In the genomic region with DNA sequence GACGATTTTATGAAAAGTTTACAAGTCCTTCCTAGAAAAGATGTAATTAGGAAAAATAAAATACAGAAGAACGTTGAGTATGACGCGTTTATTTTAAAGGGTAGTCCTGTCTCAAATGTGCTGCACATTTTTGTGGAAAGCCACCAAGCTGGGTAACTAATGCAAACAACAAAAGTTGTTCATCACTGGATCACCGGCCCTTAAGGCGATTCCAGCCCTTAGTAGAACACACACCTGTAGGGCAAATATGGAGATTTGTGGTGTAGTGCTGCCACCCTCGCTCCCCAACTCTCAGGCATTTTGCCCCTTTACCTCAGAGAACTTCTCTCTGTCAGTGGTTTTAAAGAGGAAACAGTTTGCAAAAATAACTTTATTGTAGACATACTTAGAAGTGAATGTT, we compare ENCODE assay signal across 1 cellular context.
TF ChIP-seq lines count a peak whose summit lies in the region.

No MANE protein-coding gene starts in this region.

TF ChIP-seq in K562, 482 proteins besides CTCF, POLR2A, EP300 and RAD21 (continued from another document):
- TF ChIP-seq, protein P1, sequence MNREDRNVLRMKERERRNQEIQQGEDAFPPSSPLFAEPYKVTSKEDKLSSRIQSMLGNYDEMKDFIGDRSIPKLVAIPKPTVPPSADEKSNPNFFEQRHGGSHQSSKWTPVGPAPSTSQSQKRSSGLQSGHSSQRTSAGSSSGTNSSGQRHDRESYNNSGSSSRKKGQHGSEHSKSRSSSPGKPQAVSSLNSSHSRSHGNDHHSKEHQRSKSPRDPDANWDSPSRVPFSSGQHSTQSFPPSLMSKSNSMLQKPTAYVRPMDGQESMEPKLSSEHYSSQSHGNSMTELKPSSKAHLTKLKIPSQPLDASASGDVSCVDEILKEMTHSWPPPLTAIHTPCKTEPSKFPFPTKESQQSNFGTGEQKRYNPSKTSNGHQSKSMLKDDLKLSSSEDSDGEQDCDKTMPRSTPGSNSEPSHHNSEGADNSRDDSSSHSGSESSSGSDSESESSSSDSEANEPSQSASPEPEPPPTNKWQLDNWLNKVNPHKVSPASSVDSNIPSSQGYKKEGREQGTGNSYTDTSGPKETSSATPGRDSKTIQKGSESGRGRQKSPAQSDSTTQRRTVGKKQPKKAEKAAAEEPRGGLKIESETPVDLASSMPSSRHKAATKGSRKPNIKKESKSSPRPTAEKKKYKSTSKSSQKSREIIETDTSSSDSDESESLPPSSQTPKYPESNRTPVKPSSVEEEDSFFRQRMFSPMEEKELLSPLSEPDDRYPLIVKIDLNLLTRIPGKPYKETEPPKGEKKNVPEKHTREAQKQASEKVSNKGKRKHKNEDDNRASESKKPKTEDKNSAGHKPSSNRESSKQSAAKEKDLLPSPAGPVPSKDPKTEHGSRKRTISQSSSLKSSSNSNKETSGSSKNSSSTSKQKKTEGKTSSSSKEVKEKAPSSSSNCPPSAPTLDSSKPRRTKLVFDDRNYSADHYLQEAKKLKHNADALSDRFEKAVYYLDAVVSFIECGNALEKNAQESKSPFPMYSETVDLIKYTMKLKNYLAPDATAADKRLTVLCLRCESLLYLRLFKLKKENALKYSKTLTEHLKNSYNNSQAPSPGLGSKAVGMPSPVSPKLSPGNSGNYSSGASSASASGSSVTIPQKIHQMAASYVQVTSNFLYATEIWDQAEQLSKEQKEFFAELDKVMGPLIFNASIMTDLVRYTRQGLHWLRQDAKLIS (CRISPR knock-in tag; IDR thresholded peaks at IDR 0.05), result no peak
- no peak for TF ChIP-seq GABPA (tag; conservative IDR thresholded peaks at IDR 0.05; ENCODE audit: low read depth)
- no peak for TF ChIP-seq TSC22D4 (tag; IDR thresholded peaks at IDR 0.05)
- TF ChIP-seq, protein P2, sequence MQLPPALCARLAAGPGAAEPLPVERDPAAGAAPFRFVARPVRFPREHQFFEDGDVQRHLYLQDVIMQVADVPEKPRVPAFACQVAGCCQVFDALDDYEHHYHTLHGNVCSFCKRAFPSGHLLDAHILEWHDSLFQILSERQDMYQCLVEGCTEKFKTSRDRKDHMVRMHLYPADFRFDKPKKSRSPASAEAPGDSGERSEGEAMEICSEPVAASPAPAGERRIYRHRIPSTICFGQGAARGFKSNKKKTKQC (CRISPR knock-in tag; IDR thresholded peaks at IDR 0.05), result no peak
- TF ChIP-seq SNIP1 (IDR thresholded peaks at IDR 0.05; ENCODE audit: low read depth), result no peak
- TF ChIP-seq RUNX1 (IDR thresholded peaks at IDR 0.05; ENCODE audit: low read depth), result no peak
- no peak for TF ChIP-seq KLF10 (CRISPR knock-in tag; IDR thresholded peaks at IDR 0.05)
